1 cellular context compared by ENCODE assay signal in the genomic region with DNA sequence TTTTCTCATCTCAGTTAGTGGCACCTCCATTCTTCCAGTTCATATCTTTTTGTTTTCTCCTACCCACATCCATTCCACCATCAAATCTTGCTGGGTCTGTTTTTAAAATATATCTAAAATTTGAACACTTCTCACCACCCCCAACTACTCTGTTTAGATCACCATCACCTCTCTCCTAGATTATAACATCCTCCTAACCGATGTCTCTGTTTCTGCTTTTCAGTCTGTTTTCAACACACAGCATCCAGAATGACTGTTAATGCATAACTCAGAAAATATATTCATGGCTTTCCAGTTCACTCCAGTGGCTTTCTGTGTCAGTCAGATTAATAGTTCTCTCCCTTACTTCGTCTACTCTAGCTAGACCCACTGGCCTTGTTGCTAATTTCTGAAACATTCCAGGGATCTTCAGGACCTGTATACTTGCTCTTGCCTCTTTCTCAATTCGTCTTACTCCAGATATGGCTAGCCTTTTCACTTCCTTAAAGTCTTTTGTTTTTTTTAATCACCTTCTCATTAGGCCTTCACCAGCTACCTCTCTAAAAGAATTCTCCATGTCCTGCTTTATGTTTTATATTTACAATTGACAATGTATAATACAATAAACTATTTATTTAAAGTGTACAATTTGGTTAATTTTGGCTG.
TF ChIP-seq lines count a peak whose summit lies in the region.

No MANE protein-coding gene starts in this region.

TF ChIP-seq in GM12878, 131 proteins besides CTCF, POLR2A, EP300 and RAD21 (continued from another document):
- TF ChIP-seq, protein P1, sequence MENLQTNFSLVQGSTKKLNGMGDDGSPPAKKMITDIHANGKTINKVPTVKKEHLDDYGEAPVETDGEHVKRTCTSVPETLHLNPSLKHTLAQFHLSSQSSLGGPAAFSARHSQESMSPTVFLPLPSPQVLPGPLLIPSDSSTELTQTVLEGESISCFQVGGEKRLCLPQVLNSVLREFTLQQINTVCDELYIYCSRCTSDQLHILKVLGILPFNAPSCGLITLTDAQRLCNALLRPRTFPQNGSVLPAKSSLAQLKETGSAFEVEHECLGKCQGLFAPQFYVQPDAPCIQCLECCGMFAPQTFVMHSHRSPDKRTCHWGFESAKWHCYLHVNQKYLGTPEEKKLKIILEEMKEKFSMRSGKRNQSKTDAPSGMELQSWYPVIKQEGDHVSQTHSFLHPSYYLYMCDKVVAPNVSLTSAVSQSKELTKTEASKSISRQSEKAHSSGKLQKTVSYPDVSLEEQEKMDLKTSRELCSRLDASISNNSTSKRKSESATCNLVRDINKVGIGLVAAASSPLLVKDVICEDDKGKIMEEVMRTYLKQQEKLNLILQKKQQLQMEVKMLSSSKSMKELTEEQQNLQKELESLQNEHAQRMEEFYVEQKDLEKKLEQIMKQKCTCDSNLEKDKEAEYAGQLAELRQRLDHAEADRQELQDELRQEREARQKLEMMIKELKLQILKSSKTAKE (IDR thresholded peaks at IDR 0.05; ENCODE audit: low read depth, poor library complexity, severe bottlenecking) = no peak
- TF ChIP-seq ATF2 (IDR thresholded peaks at IDR 0.05; ENCODE audit: low read length) (no peak), SUPT20H (IDR thresholded peaks at IDR 0.05; ENCODE audit: borderline replicate concordance, control insufficient read depth, low read depth, low read length) (no peak), SPI1 (IDR thresholded peaks at IDR 0.05; ENCODE audit: borderline replicate concordance, insufficient read depth, low read depth, low read length) (peak; percentile 76; the same call in 1 of the 2 replicates), IKZF1 (conservative IDR thresholded peaks at IDR 0.05) (0 out of 2 replicates have a peak, but pooled peaks have one; percentile 29), ZNF384 (IDR thresholded peaks at IDR 0.05; ENCODE audit: borderline replicate concordance, low read depth, low read length) (peak; percentile 68; the same call in 1 of the 2 replicates), BRCA1 (IDR thresholded peaks at IDR 0.05; ENCODE audit: low read depth, low read length) (no peak), NR2C1 (IDR thresholded peaks at IDR 0.05) (no peak), WRNIP1 (IDR thresholded peaks at IDR 0.05; ENCODE audit: borderline replicate concordance, low read depth, low read length) (no peak), ATF7 (IDR thresholded peaks at IDR 0.05; ENCODE audit: low read depth) (no peak), ZNF622 (IDR thresholded peaks at IDR 0.05) (no peak), FOS (IDR thresholded peaks at IDR 0.05; ENCODE audit: borderline replicate concordance, extremely low read depth, insufficient read length) (no peak), SIX5 (IDR thresholded peaks at IDR 0.05; ENCODE audit: low read depth, low read length, severe bottlenecking) (no peak), NR2F1 (conservative IDR thresholded peaks at IDR 0.05) (no peak), EED (IDR thresholded peaks at IDR 0.05; ENCODE audit: low read depth) (no peak), PAX5 (IDR thresholded peaks at IDR 0.05; ENCODE audit: borderline replicate concordance, low read depth, low read length) (no peak), MLLT1 (IDR thresholded peaks at IDR 0.05) (peak; percentile 41; the same call in 1 of the 2 replicates), DPF2 (IDR thresholded peaks at IDR 0.05) (no peak), RELB (IDR thresholded peaks at IDR 0.05; ENCODE audit: low read depth) (0 out of 2 replicates have a peak, but pooled peaks have one; percentile 45), ESRRA (IDR thresholded peaks at IDR 0.05; ENCODE audit: low read length) (no peak), ATF3 (IDR thresholded peaks at IDR 0.05; ENCODE audit: borderline replicate concordance, extremely low read depth, low read depth, low read length) (no peak), CREB1 (IDR thresholded peaks at IDR 0.05; ENCODE audit: low read depth) (no peak), SIN3A (IDR thresholded peaks at IDR 0.05; ENCODE audit: low read depth, low read length) (no peak), NBN (IDR thresholded peaks at IDR 0.05) (peak; percentile 22; the same call in 1 of the 2 replicates), NFIC (IDR thresholded peaks at IDR 0.05; ENCODE audit: low read depth, low read length) (no peak), GABPA (IDR thresholded peaks at IDR 0.05; ENCODE audit: low read depth) (no peak), HDAC2 (IDR thresholded peaks at IDR 0.05) (no peak), IKZF2 (IDR thresholded peaks at IDR 0.05) (peak; percentile 31 to 43; a peak in 2 of 4 replicates), CBFB (IDR thresholded peaks at IDR 0.05; ENCODE audit: low read depth) (no peak)
- TF ChIP-seq, protein P2, sequence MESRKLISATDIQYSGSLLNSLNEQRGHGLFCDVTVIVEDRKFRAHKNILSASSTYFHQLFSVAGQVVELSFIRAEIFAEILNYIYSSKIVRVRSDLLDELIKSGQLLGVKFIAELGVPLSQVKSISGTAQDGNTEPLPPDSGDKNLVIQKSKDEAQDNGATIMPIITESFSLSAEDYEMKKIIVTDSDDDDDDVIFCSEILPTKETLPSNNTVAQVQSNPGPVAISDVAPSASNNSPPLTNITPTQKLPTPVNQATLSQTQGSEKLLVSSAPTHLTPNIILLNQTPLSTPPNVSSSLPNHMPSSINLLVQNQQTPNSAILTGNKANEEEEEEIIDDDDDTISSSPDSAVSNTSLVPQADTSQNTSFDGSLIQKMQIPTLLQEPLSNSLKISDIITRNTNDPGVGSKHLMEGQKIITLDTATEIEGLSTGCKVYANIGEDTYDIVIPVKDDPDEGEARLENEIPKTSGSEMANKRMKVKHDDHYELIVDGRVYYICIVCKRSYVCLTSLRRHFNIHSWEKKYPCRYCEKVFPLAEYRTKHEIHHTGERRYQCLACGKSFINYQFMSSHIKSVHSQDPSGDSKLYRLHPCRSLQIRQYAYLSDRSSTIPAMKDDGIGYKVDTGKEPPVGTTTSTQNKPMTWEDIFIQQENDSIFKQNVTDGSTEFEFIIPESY (IDR thresholded peaks at IDR 0.05) = no peak
- TF ChIP-seq, protein P3, sequence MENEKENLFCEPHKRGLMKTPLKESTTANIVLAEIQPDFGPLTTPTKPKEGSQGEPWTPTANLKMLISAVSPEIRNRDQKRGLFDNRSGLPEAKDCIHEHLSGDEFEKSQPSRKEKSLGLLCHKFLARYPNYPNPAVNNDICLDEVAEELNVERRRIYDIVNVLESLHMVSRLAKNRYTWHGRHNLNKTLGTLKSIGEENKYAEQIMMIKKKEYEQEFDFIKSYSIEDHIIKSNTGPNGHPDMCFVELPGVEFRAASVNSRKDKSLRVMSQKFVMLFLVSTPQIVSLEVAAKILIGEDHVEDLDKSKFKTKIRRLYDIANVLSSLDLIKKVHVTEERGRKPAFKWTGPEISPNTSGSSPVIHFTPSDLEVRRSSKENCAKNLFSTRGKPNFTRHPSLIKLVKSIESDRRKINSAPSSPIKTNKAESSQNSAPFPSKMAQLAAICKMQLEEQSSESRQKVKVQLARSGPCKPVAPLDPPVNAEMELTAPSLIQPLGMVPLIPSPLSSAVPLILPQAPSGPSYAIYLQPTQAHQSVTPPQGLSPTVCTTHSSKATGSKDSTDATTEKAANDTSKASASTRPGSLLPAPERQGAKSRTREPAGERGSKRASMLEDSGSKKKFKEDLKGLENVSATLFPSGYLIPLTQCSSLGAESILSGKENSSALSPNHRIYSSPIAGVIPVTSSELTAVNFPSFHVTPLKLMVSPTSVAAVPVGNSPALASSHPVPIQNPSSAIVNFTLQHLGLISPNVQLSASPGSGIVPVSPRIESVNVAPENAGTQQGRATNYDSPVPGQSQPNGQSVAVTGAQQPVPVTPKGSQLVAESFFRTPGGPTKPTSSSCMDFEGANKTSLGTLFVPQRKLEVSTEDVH (IDR thresholded peaks at IDR 0.05; ENCODE audit: low read depth, partially characterized antibody) = no peak
- TF ChIP-seq, protein P4, sequence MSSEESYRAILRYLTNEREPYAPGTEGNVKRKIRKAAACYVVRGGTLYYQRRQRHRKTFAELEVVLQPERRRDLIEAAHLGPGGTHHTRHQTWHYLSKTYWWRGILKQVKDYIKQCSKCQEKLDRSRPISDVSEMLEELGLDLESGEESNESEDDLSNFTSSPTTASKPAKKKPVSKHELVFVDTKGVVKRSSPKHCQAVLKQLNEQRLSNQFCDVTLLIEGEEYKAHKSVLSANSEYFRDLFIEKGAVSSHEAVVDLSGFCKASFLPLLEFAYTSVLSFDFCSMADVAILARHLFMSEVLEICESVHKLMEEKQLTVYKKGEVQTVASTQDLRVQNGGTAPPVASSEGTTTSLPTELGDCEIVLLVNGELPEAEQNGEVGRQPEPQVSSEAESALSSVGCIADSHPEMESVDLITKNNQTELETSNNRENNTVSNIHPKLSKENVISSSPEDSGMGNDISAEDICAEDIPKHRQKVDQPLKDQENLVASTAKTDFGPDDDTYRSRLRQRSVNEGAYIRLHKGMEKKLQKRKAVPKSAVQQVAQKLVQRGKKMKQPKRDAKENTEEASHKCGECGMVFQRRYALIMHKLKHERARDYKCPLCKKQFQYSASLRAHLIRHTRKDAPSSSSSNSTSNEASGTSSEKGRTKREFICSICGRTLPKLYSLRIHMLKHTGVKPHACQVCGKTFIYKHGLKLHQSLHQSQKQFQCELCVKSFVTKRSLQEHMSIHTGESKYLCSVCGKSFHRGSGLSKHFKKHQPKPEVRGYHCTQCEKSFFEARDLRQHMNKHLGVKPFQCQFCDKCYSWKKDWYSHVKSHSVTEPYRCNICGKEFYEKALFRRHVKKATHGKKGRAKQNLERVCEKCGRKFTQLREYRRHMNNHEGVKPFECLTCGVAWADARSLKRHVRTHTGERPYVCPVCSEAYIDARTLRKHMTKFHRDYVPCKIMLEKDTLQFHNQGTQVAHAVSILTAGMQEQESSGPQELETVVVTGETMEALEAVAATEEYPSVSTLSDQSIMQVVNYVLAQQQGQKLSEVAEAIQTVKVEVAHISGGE (CRISPR knock-in tag; IDR thresholded peaks at IDR 0.05) = no peak
- TF ChIP-seq, protein P5, sequence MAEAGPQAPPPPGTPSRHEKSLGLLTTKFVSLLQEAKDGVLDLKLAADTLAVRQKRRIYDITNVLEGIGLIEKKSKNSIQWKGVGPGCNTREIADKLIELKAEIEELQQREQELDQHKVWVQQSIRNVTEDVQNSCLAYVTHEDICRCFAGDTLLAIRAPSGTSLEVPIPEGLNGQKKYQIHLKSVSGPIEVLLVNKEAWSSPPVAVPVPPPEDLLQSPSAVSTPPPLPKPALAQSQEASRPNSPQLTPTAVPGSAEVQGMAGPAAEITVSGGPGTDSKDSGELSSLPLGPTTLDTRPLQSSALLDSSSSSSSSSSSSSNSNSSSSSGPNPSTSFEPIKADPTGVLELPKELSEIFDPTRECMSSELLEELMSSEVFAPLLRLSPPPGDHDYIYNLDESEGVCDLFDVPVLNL (IDR thresholded peaks at IDR 0.05; ENCODE audit: low read depth, low read length) = no peak
- TF ChIP-seq, protein P6, sequence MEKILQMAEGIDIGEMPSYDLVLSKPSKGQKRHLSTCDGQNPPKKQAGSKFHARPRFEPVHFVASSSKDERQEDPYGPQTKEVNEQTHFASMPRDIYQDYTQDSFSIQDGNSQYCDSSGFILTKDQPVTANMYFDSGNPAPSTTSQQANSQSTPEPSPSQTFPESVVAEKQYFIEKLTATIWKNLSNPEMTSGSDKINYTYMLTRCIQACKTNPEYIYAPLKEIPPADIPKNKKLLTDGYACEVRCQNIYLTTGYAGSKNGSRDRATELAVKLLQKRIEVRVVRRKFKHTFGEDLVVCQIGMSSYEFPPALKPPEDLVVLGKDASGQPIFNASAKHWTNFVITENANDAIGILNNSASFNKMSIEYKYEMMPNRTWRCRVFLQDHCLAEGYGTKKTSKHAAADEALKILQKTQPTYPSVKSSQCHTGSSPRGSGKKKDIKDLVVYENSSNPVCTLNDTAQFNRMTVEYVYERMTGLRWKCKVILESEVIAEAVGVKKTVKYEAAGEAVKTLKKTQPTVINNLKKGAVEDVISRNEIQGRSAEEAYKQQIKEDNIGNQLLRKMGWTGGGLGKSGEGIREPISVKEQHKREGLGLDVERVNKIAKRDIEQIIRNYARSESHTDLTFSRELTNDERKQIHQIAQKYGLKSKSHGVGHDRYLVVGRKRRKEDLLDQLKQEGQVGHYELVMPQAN (conservative IDR thresholded peaks at IDR 0.05) = no peak
TF ChIP-seq in GM12878: peak in this region for 8.
